ENCODE assay signal across 8 cellular contexts in genomic region chr16:1823821-1824220, GRCh38. TPM values are rescaled to one million over a fixed set of nuclear protein-coding genes. Genes with fewer than 3 reads are reported as not detected.
DNase-seq lines count a peak whose midpoint lies in the region; ATAC-seq and TF ChIP-seq lines count a peak whose summit lies in the region.

No MANE protein-coding gene starts in this region.

- H3K9me3 Mint-ChIP-seq in endodermal cell: no peaks in the 10 kb centered on the region

- peaks cover 41% of the 10 kb centered on the region for H3K36me3 ChIP-seq in left ventricle myocardium inferior
- H3K36me3 ChIP-seq in heart right ventricle: peaks cover 0 to 42% (median 13%) of the 10 kb centered on the region in 9 donors
- no peaks in the 10 kb centered on the region for H3K36me3 ChIP-seq in OCI-LY3 (replicated peaks; ENCODE audit: low read depth, low read length)
- H3K36me3 ChIP-seq in endodermal cell (ENCODE audit: control insufficient read depth, insufficient read depth, low read length): peaks cover 14% of the 10 kb centered on the region
- no peaks in the 10 kb centered on the region for H3K36me3 ChIP-seq in skeletal muscle satellite cell (ENCODE audit: insufficient read depth, low read length)
- H3K36me3 ChIP-seq in upper lobe of left lung: peaks cover 18 to 42% (median 37%) of the 10 kb centered on the region in 4 donors

- H3K36me3 Mint-ChIP-seq in endodermal cell (ENCODE audit: low read depth): peaks cover 6% of the 10 kb centered on the region

- H3K4me3 Mint-ChIP-seq in endodermal cell: no peak overlapping the region

- TF ChIP-seq EP300 in upper lobe of left lung (IDR thresholded peaks at IDR 0.05): no peak

- H3K9me3 ChIP-seq in left ventricle myocardium inferior (replicated peaks): no peaks in the 10 kb centered on the region
- no peaks in the 10 kb centered on the region for H3K9me3 ChIP-seq in heart right ventricle
- H3K9me3 ChIP-seq in OCI-LY3 (ENCODE audit: insufficient read depth, low read length): no peaks in the 10 kb centered on the region
- no peaks in the 10 kb centered on the region for H3K9me3 ChIP-seq in endodermal cell (ENCODE audit: control insufficient read depth, low read length)
- no peaks in the 10 kb centered on the region for H3K9me3 ChIP-seq in skeletal muscle satellite cell (replicated peaks; ENCODE audit: low read length)
- H3K9me3 ChIP-seq in upper lobe of left lung: no peaks in the 10 kb centered on the region

- no peak for TF ChIP-seq POLR2A in upper lobe of left lung (IDR thresholded peaks at IDR 0.05)

- TF ChIP-seq CTCF in left ventricle myocardium inferior (IDR thresholded peaks at IDR 0.05; ENCODE audit: borderline replicate concordance): no peak
- TF ChIP-seq CTCF in heart right ventricle (IDR thresholded peaks at IDR 0.05): peak in 2 of 9 donors; percentile 8 to 23
- peak; percentile 41 for TF ChIP-seq CTCF in OCI-LY3 (IDR thresholded peaks at IDR 0.05; ENCODE audit: low read depth, low read length)
- peak; percentile 68 for TF ChIP-seq CTCF in endodermal cell (conservative IDR thresholded peaks at IDR 0.05)
- no peak for TF ChIP-seq CTCF in upper lobe of left lung (IDR thresholded peaks at IDR 0.05)

- WGBS in heart right ventricle, 2 donors: 52 to 59% methylated on average over 9 of the region's 9 CpGs
- WGBS in endodermal cell (ENCODE audit: insufficient coverage in 1 of 2, insufficient read length in 1 of 2), 2 experiments: 56 to 71% methylated on average over 6 to 9 of the region's 9 CpGs
- 78 to 79% methylated on average over 9 of the region's 9 CpGs for WGBS in upper lobe of left lung, 2 donors

- peaks cover 13% of the 10 kb centered on the region for H3K4me1 Mint-ChIP-seq in endodermal cell

- H2AFZ ChIP-seq in OCI-LY3 (ENCODE audit: low read depth, low read length): no peak overlapping the region

- H3K4me3 ChIP-seq in left ventricle myocardium inferior (no peak overlapping the region), heart right ventricle (no peak overlapping the region), OCI-LY3 (ENCODE audit: low read length) (no peak overlapping the region), endodermal cell (ENCODE audit: low read length) (no peak overlapping the region), skeletal muscle satellite cell (ENCODE audit: low read length) (no peak overlapping the region), upper lobe of left lung (no peak overlapping the region)

- H3K4me1 ChIP-seq in left ventricle myocardium inferior (peaks cover 50% of the 10 kb centered on the region), heart right ventricle (peaks cover 5 to 41% (median 35%) of the 10 kb centered on the region in 9 donors), OCI-LY3 (ENCODE audit: low read length) (peaks cover 20% of the 10 kb centered on the region), endodermal cell (ENCODE audit: control insufficient read depth, insufficient read depth, low read length) (no peaks in the 10 kb centered on the region), skeletal muscle satellite cell (ENCODE audit: control insufficient read depth, insufficient read depth, low read length) (peaks cover 12% of the 10 kb centered on the region), upper lobe of left lung (peaks cover 22 to 44% (median 26%) of the 10 kb centered on the region in 4 donors)

- no peaks in the 10 kb centered on the region for H3K27me3 Mint-ChIP-seq in endodermal cell (ENCODE audit: insufficient read depth)

- H3K4me2 ChIP-seq in OCI-LY3 (ENCODE audit: low read length): no peak overlapping the region
- peak overlapping the region; percentile 10 for H3K4me2 ChIP-seq in skeletal muscle satellite cell (ENCODE audit: low read length)

- peaks cover 25% of the 10 kb centered on the region for H3K79me2 ChIP-seq in OCI-LY3 (ENCODE audit: low read length)

- peak; percentile 41 for DNase-seq in left ventricle myocardium inferior
- DNase-seq in heart right ventricle: no peak
- peak; percentile 84 for DNase-seq in endodermal cell
- no peak for DNase-seq in upper lobe of left lung
- no peak for DNase-seq in NCI-H2227 treated with DMSO at 0.1 percent for 48 hours (lab: John Stamatoyannopoulos, UW)
- DNase-seq in activated gamma-delta T cell treated with Interleukin-2 at 50 U/mL for 16 hours: no peak

- H4K20me1 ChIP-seq in OCI-LY3 (ENCODE audit: insufficient read depth, low read length): no peaks in the 10 kb centered on the region

- ATAC-seq in heart right ventricle (no peak), upper lobe of left lung (ENCODE audit: low FRiP score in 2 of 2) (no peak)

- peak overlapping the region; percentile 22 for H3K27ac ChIP-seq in left ventricle myocardium inferior (replicated peaks)
- no peak overlapping the region for H3K27ac ChIP-seq in heart right ventricle
- H3K27ac ChIP-seq in OCI-LY3 (ENCODE audit: low read length): no peak overlapping the region
- H3K27ac ChIP-seq in endodermal cell (ENCODE audit: low read depth, low read length): no peak overlapping the region
- no peak overlapping the region for H3K27ac ChIP-seq in upper lobe of left lung

- H3K27ac Mint-ChIP-seq in endodermal cell: no peak overlapping the region

- H3K27me3 ChIP-seq in left ventricle myocardium inferior (ENCODE audit: low read depth) (no peaks in the 10 kb centered on the region), heart right ventricle (no peaks in the 10 kb centered on the region), OCI-LY3 (ENCODE audit: low read depth, low read length) (no peaks in the 10 kb centered on the region), endodermal cell (ENCODE audit: control insufficient read depth, insufficient read depth, low read length, poor library complexity, severe bottlenecking) (no peaks in the 10 kb centered on the region), skeletal muscle satellite cell (ENCODE audit: control insufficient read depth, insufficient read depth, low read length) (no peaks in the 10 kb centered on the region), upper lobe of left lung (no peaks in the 10 kb centered on the region)

- H3K9ac ChIP-seq in OCI-LY3 (ENCODE audit: low read length) (no peak overlapping the region), endodermal cell (ENCODE audit: extremely low read depth, low read length, poor library complexity, severe bottlenecking) (no peak overlapping the region), skeletal muscle satellite cell (ENCODE audit: low read depth, low read length) (no peak overlapping the region)

- intact Hi-C loops in left ventricle myocardium inferior (cut with micrococcal nuclease) (no loop called here), heart right ventricle (cut with DNase I) (no loop called here)

RNA-seq across cellular contexts. Expression of gene HAGH, which starts 2.8 kb away (rescaled TPM):
- total RNA-seq in left ventricle myocardium inferior (172 TPM), heart right ventricle (100 to 1,000 TPM; 115 to 179 (median 161) TPM), endodermal cell (10 to 100 TPM; 47.8 to 52.9 TPM), upper lobe of left lung (100 to 1,000 TPM in 5 of 6 donors, 10 to 100 TPM in 1; 84.5 to 251 (median 122) TPM)
- polyA plus RNA-seq in heart right ventricle: 100 to 1,000 TPM; 146 to 172 TPM
- polyA plus RNA-seq in endodermal cell (2013, experiment 1 of 2): 39.2 TPM
- polyA plus RNA-seq in endodermal cell (2013, experiment 2 of 2): 45.9 TPM
- 19.3 and 31.7 TPM in 2 replicates for total RNA-seq in skeletal muscle satellite cell (2012; rRNA removed)

RNA-seq across cellular contexts. Expression of gene FAHD1, which starts 3.2 kb away (rescaled TPM):
- total RNA-seq in left ventricle myocardium inferior (26.3 TPM), heart right ventricle (10 to 100 TPM; 16.2 to 47.6 (median 28.6) TPM), endodermal cell (10 to 100 TPM; 16.6 to 16.9 TPM), upper lobe of left lung (10 to 100 TPM; 22.1 to 42.1 (median 32.6) TPM)
- polyA plus RNA-seq in heart right ventricle: 10 to 100 TPM; 31.8 to 32.3 TPM
- polyA plus RNA-seq in endodermal cell (2013, experiment 1 of 2): 18.2 TPM
- polyA plus RNA-seq in endodermal cell (2013, experiment 2 of 2): 15.9 TPM
- total RNA-seq in skeletal muscle satellite cell (2012; rRNA removed): 67.1 and 76.3 TPM in 2 replicates

RNA-seq across cellular contexts. Expression of gene IGFALS, which starts 30.3 kb away (rescaled TPM):
- not detected for total RNA-seq in left ventricle myocardium inferior
- total RNA-seq in heart right ventricle: under 1 TPM in 4 of 10 donors, not detected in 6; 0.11 to 0.37 (median 0.13) TPM
- under 1 TPM; 0.04 to 0.59 TPM for polyA plus RNA-seq in heart right ventricle
- not detected for total RNA-seq in endodermal cell
- polyA plus RNA-seq in endodermal cell (2013, experiment 1 of 2): not detected
- polyA plus RNA-seq in endodermal cell (2013, experiment 2 of 2): not detected
- 0.22 TPM in 1 of 2 replicates, not detected in the other for total RNA-seq in skeletal muscle satellite cell (2012; rRNA removed)
- total RNA-seq in upper lobe of left lung: 10 to 100 TPM in 1 of 6 donors, 1 to 10 TPM in 5; 1.0 to 11.5 (median 3.1) TPM

RNA-seq across cellular contexts. Expression of gene NUBP2, which starts 41.1 kb away (rescaled TPM):
- 36.2 TPM for total RNA-seq in left ventricle myocardium inferior
- total RNA-seq in heart right ventricle: 10 to 100 TPM; 24.1 to 35.3 (median 28.7) TPM
- polyA plus RNA-seq in heart right ventricle: 10 to 100 TPM; 40.5 to 74.1 TPM
- 10 to 100 TPM; 61.1 to 61.5 TPM for total RNA-seq in endodermal cell
- 63.0 TPM for polyA plus RNA-seq in endodermal cell (2013, experiment 1 of 2)
- 58.3 TPM for polyA plus RNA-seq in endodermal cell (2013, experiment 2 of 2)
- total RNA-seq in skeletal muscle satellite cell (2012; rRNA removed): 84.7 and 85.4 TPM in 2 replicates
- total RNA-seq in upper lobe of left lung: 10 to 100 TPM; 53.2 to 85.6 (median 60.5) TPM

RNA-seq across cellular contexts. Expression of gene SPSB3, which starts 41.5 kb away (rescaled TPM):
- total RNA-seq in left ventricle myocardium inferior: 36.8 TPM
- 10 to 100 TPM; 25.1 to 52.4 (median 27.1) TPM for total RNA-seq in heart right ventricle
- 10 to 100 TPM; 52.0 to 97.7 TPM for polyA plus RNA-seq in heart right ventricle
- total RNA-seq in endodermal cell: 10 to 100 TPM; 28.0 to 28.1 TPM
- 56.0 TPM for polyA plus RNA-seq in endodermal cell (2013, experiment 1 of 2)
- 48.7 TPM for polyA plus RNA-seq in endodermal cell (2013, experiment 2 of 2)
- 17.0 and 17.2 TPM in 2 replicates for total RNA-seq in skeletal muscle satellite cell (2012; rRNA removed)
- total RNA-seq in upper lobe of left lung: 100 to 1,000 TPM in 2 of 6 donors, 10 to 100 TPM in 4; 46.2 to 234 (median 64.4) TPM

Comparison
In these comparisons a context has a peak if more than half of its experiments do, and no peak if none do; other contexts are left out.
1. DNase-seq: peak in left ventricle myocardium inferior (single experiment) and endodermal cell (single experiment); none in heart right ventricle (0 of 2), upper lobe of left lung (0 of 2), NCI-H2227 treated with DMSO at 0.1 percent for 48 hours (single experiment) and activated gamma-delta T cell treated with Interleukin-2 at 50 U/mL for 16 hours (single experiment).
2. CTCF ChIP-seq: peak in OCI-LY3 (single experiment) and endodermal cell (single experiment); none in left ventricle myocardium inferior (single experiment) and upper lobe of left lung (0 of 6).